ENCODE assay signal across 15 cellular contexts in the genomic region with DNA sequence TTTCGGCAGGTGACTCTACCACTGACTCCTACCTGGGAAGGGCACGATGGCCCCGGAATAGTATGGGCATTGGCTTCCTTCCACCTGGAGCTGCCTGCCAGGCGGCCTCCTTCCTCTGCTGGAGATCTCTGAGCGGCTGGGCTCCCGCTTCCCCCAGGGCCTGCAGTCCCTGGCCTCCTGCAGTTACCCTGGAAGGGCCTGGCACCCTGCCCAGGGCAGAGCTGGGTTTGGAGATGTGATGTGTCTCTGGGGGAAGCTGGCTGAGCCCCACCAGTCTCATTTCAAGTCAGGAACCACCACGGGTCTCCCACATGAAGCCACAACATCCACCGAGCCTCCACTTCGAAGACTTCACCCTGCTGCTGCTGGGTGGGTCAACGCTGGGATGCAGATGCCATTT.
DNase-seq lines count a peak whose midpoint lies in the region; TF ChIP-seq lines count a peak whose summit lies in the region.
"Had no signal": no experiment of that assay in that cellular context is flagged by ENCODE, and none has a peak within 500 bp of the region (broad histone marks: within the 10 kb centered on the region; RNA-seq: fewer than 3 reads in every experiment).

No MANE protein-coding gene starts in this region.

- H3K27me3 Mint-ChIP-seq in activated naive CD8-positive, alpha-beta T cell treated with anti-CD3 and anti-CD28 coated beads for 36 hours, result no peaks in the 10 kb centered on the region

- no peaks in the 10 kb centered on the region for H4K20me1 ChIP-seq in DOHH2 (ENCODE audit: control insufficient read depth, insufficient read depth, low read depth, low read length)

- DNase-seq in A673 (ENCODE audit: low spot score) (peak; percentile 62), posterior vena cava (ENCODE audit: low spot score) (peak; percentile 63), coronary artery (ENCODE audit: low spot score) (no peak), NCI-H510A treated with DMSO at 0.1 percent for 48 hours (lab: John Stamatoyannopoulos, UW) (no peak), anterior cingulate cortex (lab: John Stamatoyannopoulos, UW) (no peak)
- no peak for DNase-seq in activated naive CD8-positive, alpha-beta T cell treated with anti-CD3 and anti-CD28 coated beads for 36 hours
- DNase-seq: AML-193; CD8-positive, alpha-beta T cell; H7; Kasumi-1; NCI-H1417 treated with DMSO at 0.1 percent for 48 hours; NCI-H2029 treated with DMSO at 0.1 percent for 48 hours; NCI-H524 treated with DMSO at 0.1 percent for 48 hours had no signal

- H3F3A ChIP-seq in DOHH2 (ENCODE audit: control insufficient read depth, insufficient read depth), result peaks cover 46% of the 10 kb centered on the region

- H3K4me2 ChIP-seq in DOHH2 (ENCODE audit: low read length), result peak overlapping the region; percentile 72

- no peak overlapping the region for H3K4me3 ChIP-seq in A673 (ENCODE audit: low read depth, low read length, poor library complexity, severe bottlenecking)
- peak overlapping the region; percentile 58 for H3K4me3 ChIP-seq in DOHH2 (ENCODE audit: low read length)
- no peak overlapping the region for H3K4me3 ChIP-seq in coronary artery
- H3K4me3 ChIP-seq: SJSA1 had no signal

- intact Hi-C loops in A673 (cut with micrococcal nuclease; ENCODE audit: unreplicated experiment) (no loop called here), posterior vena cava (cut with DNase I) (no loop called here)

- no peak overlapping the region for H3K27ac ChIP-seq in A673 (ENCODE audit: low read depth, low read length, poor library complexity, severe bottlenecking)
- peak overlapping the region; percentile 95 for H3K27ac ChIP-seq in DOHH2 (ENCODE audit: low read depth, low read length)
- H3K27ac ChIP-seq in coronary artery, result no peak overlapping the region
- H3K27ac ChIP-seq: SJSA1 had no signal

- no peaks in the 10 kb centered on the region for H3K9me3 ChIP-seq in A673 (ENCODE audit: low read depth, low read length, poor library complexity, severe bottlenecking)
- peaks cover 4% of the 10 kb centered on the region; the same call in 1 of the 2 replicates for H3K9me3 ChIP-seq in DOHH2 (ENCODE audit: control insufficient read depth, insufficient read depth, low read length)
- H3K9me3 ChIP-seq: SJSA1 had no signal

- peaks cover 50% of the 10 kb centered on the region for H3K4me1 Mint-ChIP-seq in activated naive CD8-positive, alpha-beta T cell treated with anti-CD3 and anti-CD28 coated beads for 36 hours

- H3K36me3 ChIP-seq in A673 (ENCODE audit: insufficient read depth, low read length, poor library complexity, severe bottlenecking) (no peaks in the 10 kb centered on the region), DOHH2 (ENCODE audit: control insufficient read depth, low read length) (no peaks in the 10 kb centered on the region)
- H3K36me3 ChIP-seq: SJSA1 had no signal

- no peaks in the 10 kb centered on the region for H3K79me2 ChIP-seq in DOHH2 (ENCODE audit: control insufficient read depth, low read length)

- H3K27me3 ChIP-seq in A673 (replicated peaks; ENCODE audit: insufficient read depth, low read depth, low read length, poor library complexity) (no peaks in the 10 kb centered on the region), DOHH2 (ENCODE audit: control insufficient read depth, low read length) (no peaks in the 10 kb centered on the region)
- H3K27me3 ChIP-seq: SJSA1 had no signal

- H3K9me2 ChIP-seq in DOHH2 (replicated peaks; ENCODE audit: control insufficient read depth, low read length), result no peaks in the 10 kb centered on the region

- H3K27ac Mint-ChIP-seq in activated naive CD8-positive, alpha-beta T cell treated with anti-CD3 and anti-CD28 coated beads for 36 hours, result peak overlapping the region; percentile 78
- H3K27ac Mint-ChIP-seq: CD8-positive, alpha-beta T cell had no signal

- POLR2A ChIA-PET in A673 (lab: Charles Lee; ENCODE audit: low non-redundant PET), result no interaction called here

- TF ChIP-seq CTCF in A673 (conservative IDR thresholded peaks at IDR 0.05; ENCODE audit: low read depth, low read length), result no peak
- TF ChIP-seq CTCF in DOHH2 (IDR thresholded peaks at IDR 0.05; ENCODE audit: low read depth, low read length, poor library complexity, severe bottlenecking), result no peak
- no peak for TF ChIP-seq CTCF in coronary artery (IDR thresholded peaks at IDR 0.05)

- H3K36me3 Mint-ChIP-seq in activated naive CD8-positive, alpha-beta T cell treated with anti-CD3 and anti-CD28 coated beads for 36 hours, result no peaks in the 10 kb centered on the region
- H3K36me3 Mint-ChIP-seq: CD8-positive, alpha-beta T cell had no signal

- BruUV-seq in A673 (replicated peaks; lab: Mats Ljungman, UMichigan), result no TSS peak

- CTCF ChIA-PET in A673 (lab: Charles Lee), result no interaction called here

- H3K4me1 ChIP-seq in A673 (ENCODE audit: insufficient read depth, low read length, poor library complexity, severe bottlenecking) (peaks cover 13% of the 10 kb centered on the region), DOHH2 (ENCODE audit: control insufficient read depth, low read length) (peaks cover 100% of the 10 kb centered on the region)
- H3K4me1 ChIP-seq: SJSA1 had no signal

- peaks cover 2% of the 10 kb centered on the region for H3K9me3 Mint-ChIP-seq in activated naive CD8-positive, alpha-beta T cell treated with anti-CD3 and anti-CD28 coated beads for 36 hours
- H3K9me3 Mint-ChIP-seq: CD8-positive, alpha-beta T cell had no signal

- no peak overlapping the region for H3K4me3 Mint-ChIP-seq in activated naive CD8-positive, alpha-beta T cell treated with anti-CD3 and anti-CD28 coated beads for 36 hours

Comparison
In these comparisons a context has a peak if more than half of its experiments do, and no peak if none do; other contexts are left out.
1. DNase-seq: peak in A673 (single experiment) and posterior vena cava (single experiment); none in activated naive CD8-positive, alpha-beta T cell treated with anti-CD3 and anti-CD28 coated beads for 36 hours (single experiment), coronary artery (single experiment), NCI-H510A treated with DMSO at 0.1 percent for 48 hours (single experiment) and anterior cingulate cortex (0 of 58).